In genomic region chr12:47025798-47026197, GRCh38 we compare ENCODE assay signal across 35 cellular contexts. TPM values are rescaled to one million over a fixed set of nuclear protein-coding genes. Genes with fewer than 3 reads are reported as not detected.
DNase-seq lines count a peak whose midpoint lies in the region; ATAC-seq, FAIRE-seq and TF ChIP-seq lines count a peak whose summit lies in the region.
"Had no signal": no experiment of that assay in that cellular context is flagged by ENCODE, and none has a peak within 500 bp of the region (broad histone marks: within the 10 kb centered on the region; RNA-seq: fewer than 3 reads in every experiment).

No MANE protein-coding gene starts in this region.

- H4K20me1 ChIP-seq in K562 (replicated peaks; ENCODE audit: control insufficient read depth, insufficient read depth, low read length) (no peaks in the 10 kb centered on the region), keratinocyte (ENCODE audit: control insufficient read depth, extremely low read depth, insufficient read depth, low read length) (no peaks in the 10 kb centered on the region), GM23338 (replicated peaks; ENCODE audit: insufficient read depth) (no peaks in the 10 kb centered on the region)
- H4K20me1 ChIP-seq: BLaER1; BLaER1 treated with 17β-estradiol and CSF1 and Interleukin-3, amounts not matched to agents 10 nM and 100 nM had no signal

- no peak overlapping the region for H3K9ac ChIP-seq in K562 (ENCODE audit: insufficient read depth in 1 of 2, low read depth in 2 of 2, low read length in 2 of 2)
- no peak overlapping the region for H3K9ac ChIP-seq in keratinocyte (ENCODE audit: control insufficient read depth, extremely low read depth, insufficient read depth, low read length)
- H3K9ac ChIP-seq: BLaER1; BLaER1 treated with 17β-estradiol and CSF1 and Interleukin-3, amounts not matched to agents 10 nM and 100 nM had no signal

- no peaks in the 10 kb centered on the region for H3F3A ChIP-seq in GM23338 (replicated peaks; ENCODE audit: low read depth)

- TF ChIP-seq POLR2A in K562 (conservative IDR thresholded peaks at IDR 0.05) = no peak

- H3K9me1 ChIP-seq in K562 (ENCODE audit: control insufficient read depth, insufficient read depth, low read length) = no peaks in the 10 kb centered on the region
- no peaks in the 10 kb centered on the region for H3K9me1 ChIP-seq in keratinocyte (ENCODE audit: control insufficient read depth, extremely low read depth, insufficient read depth, low read length)

- H3K27ac Mint-ChIP-seq in GM23338 = no peak overlapping the region
- H3K27ac Mint-ChIP-seq: B cell; CD14-positive monocyte; CD4-positive, alpha-beta memory T cell; CD4-positive, alpha-beta T cell; CD8-positive, alpha-beta memory T cell; CD8-positive, alpha-beta T cell had no signal

- 4% methylated on average over 2 of the region's 2 CpGs for WGBS in K562 (ENCODE audit: insufficient coverage, low coverage, missing lambda C conversion rate)

- H3K9me3 Mint-ChIP-seq in GM23338 = no peaks in the 10 kb centered on the region
- H3K9me3 Mint-ChIP-seq: CD4-positive, alpha-beta memory T cell; CD4-positive, alpha-beta T cell; CD4-positive, CD25-positive, alpha-beta regulatory T cell; CD8-positive, alpha-beta memory T cell; CD8-positive, alpha-beta T cell had no signal

- no peaks in the 10 kb centered on the region for H3K36me3 Mint-ChIP-seq in GM23338 (ENCODE audit: low read depth)
- H3K36me3 Mint-ChIP-seq: CD14-positive monocyte; CD4-positive, alpha-beta memory T cell; CD4-positive, CD25-positive, alpha-beta regulatory T cell; CD8-positive, alpha-beta memory T cell; CD8-positive, alpha-beta T cell had no signal

- H3K79me2 ChIP-seq in K562 (ENCODE audit: control insufficient read depth, insufficient read depth, low read length) (no peaks in the 10 kb centered on the region), keratinocyte (ENCODE audit: control insufficient read depth, insufficient read depth, low read length) (no peaks in the 10 kb centered on the region), GM23338 (replicated peaks; ENCODE audit: insufficient read depth) (no peaks in the 10 kb centered on the region)

- TF ChIP-seq CTCF in K562 (IDR thresholded peaks at IDR 0.05 in 2 of 3, conservative IDR thresholded peaks at IDR 0.05 in 1 of 3; ENCODE audit: insufficient read depth in 2 of 3, low read depth in 1 of 3, low read length in 3 of 3) = no peak
- no peak for TF ChIP-seq CTCF in keratinocyte (optimal IDR thresholded peaks at IDR 0.05 in 1 of 3, IDR thresholded peaks at IDR 0.05 in 1 of 3, conservative IDR thresholded peaks at IDR 0.05 in 1 of 3; ENCODE audit: extremely low read depth in 1 of 3, insufficient read depth in 2 of 3, low read length in 3 of 3)
- TF ChIP-seq CTCF in GM23338 (conservative IDR thresholded peaks at IDR 0.05; ENCODE audit: low read depth in 2 of 2) = no peak

- H3K4me1 Mint-ChIP-seq in GM23338 = no peaks in the 10 kb centered on the region
- H3K4me1 Mint-ChIP-seq: B cell, CD14-positive monocyte had no signal

- no peak overlapping the region for H3K4me3 ChIP-seq in SJSA1
- H3K4me3 ChIP-seq in K562 = no peak overlapping the region
- no peak overlapping the region for H3K4me3 ChIP-seq in keratinocyte (ENCODE audit: control insufficient read depth in 2 of 3, extremely low read depth in 1 of 3, insufficient read depth in 2 of 3, low read depth in 1 of 3, low read length in 3 of 3)
- H3K4me3 ChIP-seq in GM23338 = no peak overlapping the region
- H3K4me3 ChIP-seq: A549; BLaER1; BLaER1 treated with 17β-estradiol and CSF1 and Interleukin-3, amounts not matched to agents 10 nM and 100 nM had no signal

- DNase-seq in SJSA1 (ENCODE audit: low read depth in 1 of 2, low spot score in 2 of 2) = peak; percentile 63 to 69
- DNase-seq in K562 (ENCODE audit: extremely low read depth in 1 of 4, low spot score in 3 of 4) = no peak
- no peak for DNase-seq in keratinocyte (ENCODE audit: low read depth, low spot score)
- DNase-seq in mesenteric fat pad (ENCODE audit: low spot score) = no peak
- DNase-seq in GM23338 (ENCODE audit: low spot score) = no peak
- DNase-seq in NCI-H187 treated with DMSO at 0.1 percent for 48 hours (lab: John Stamatoyannopoulos, UW) = no peak
- DNase-seq: 8988T; ACHN; AML-193; BE2C; C1 segment of cervical spinal cord; Caco-2; Calu3; CD4-positive, alpha-beta memory T cell; CD4-positive, alpha-beta T cell; CD4-positive, CD25-positive, alpha-beta regulatory T cell; CD8-positive, alpha-beta memory T cell; CD8-positive, alpha-beta T cell; COR-L47; DMS 273 treated with DMSO at 0.1 percent for 48 hours; DMS153; DMS53; DMS79; DMS79 treated with DMSO at 0.1 percent for 48 hours; DND-41; EL had no signal

- POLR2A ChIA-PET in K562 (lab: Yijun Ruan, JAX) = no interaction called here

- no peak for FAIRE-seq in K562 (lab: Jason Lieb, UNC)
- FAIRE-seq in keratinocyte (lab: Jason Lieb, UNC) = peak; percentile 13
- FAIRE-seq: A204.1, A549, D721Med had no signal

- TF ChIP-seq RAD21 in K562 (CRISPR knock-in tag; conservative IDR thresholded peaks at IDR 0.05 in 1 of 2, IDR thresholded peaks at IDR 0.05 in 1 of 2) = no peak

- H3K4me1 ChIP-seq in SJSA1 (replicated peaks) (peaks cover 39% of the 10 kb centered on the region), K562 (replicated peaks in 1 of 2; ENCODE audit: control insufficient read depth in 2 of 2, insufficient read depth in 2 of 2, low read length in 2 of 2) (no peaks in the 10 kb centered on the region), keratinocyte (ENCODE audit: control insufficient read depth, extremely low read depth, insufficient read depth, low read length) (peaks cover 23% of the 10 kb centered on the region), GM23338 (ENCODE audit: insufficient read depth) (no peaks in the 10 kb centered on the region)
- H3K4me1 ChIP-seq: BE2C, BLaER1 had no signal

- ATAC-seq in K562 (no peak), GM23338 (no peak)
- ATAC-seq: A549; CD8-positive, alpha-beta T cell had no signal

- H2AFZ ChIP-seq in K562 (ENCODE audit: low read depth, low read length) (no peak overlapping the region), keratinocyte (ENCODE audit: control insufficient read depth, low read length) (no peak overlapping the region), GM23338 (no peak overlapping the region)

- 0 out of 2 replicates have a peak, but pooled peaks cover 2% of the 10 kb centered on the region for H3K9me3 ChIP-seq in SJSA1 (replicated peaks)
- no peaks in the 10 kb centered on the region for H3K9me3 ChIP-seq in K562 (replicated peaks; ENCODE audit: control insufficient read depth, insufficient read depth, low read depth, low read length)
- no peaks in the 10 kb centered on the region for H3K9me3 ChIP-seq in keratinocyte (ENCODE audit: control insufficient read depth, low read depth, low read length)
- H3K9me3 ChIP-seq: A549; BE2C; BLaER1; BLaER1 treated with 17β-estradiol and CSF1 and Interleukin-3, amounts not matched to agents 10 nM and 100 nM; Caco-2 had no signal

- H3K4me2 ChIP-seq in K562 (ENCODE audit: insufficient read depth, low read length) = no peak overlapping the region
- no peak overlapping the region for H3K4me2 ChIP-seq in keratinocyte (ENCODE audit: control insufficient read depth, extremely low read depth, insufficient read depth, low read depth, low read length)
- H3K4me2 ChIP-seq in GM23338 = no peak overlapping the region
- H3K4me2 ChIP-seq: A549; BLaER1; BLaER1 treated with 17β-estradiol and CSF1 and Interleukin-3, amounts not matched to agents 10 nM and 100 nM had no signal

- no peaks in the 10 kb centered on the region; the same call in 1 of the 2 replicates for H3K27me3 ChIP-seq in SJSA1 (replicated peaks)
- H3K27me3 ChIP-seq in K562 (ENCODE audit: control insufficient read depth in 2 of 2, insufficient read depth in 2 of 2, low read length in 2 of 2) = peaks cover 2 to 4% of the 10 kb centered on the region in 2 experiments; a peak in 2 of 5 replicates
- no peaks in the 10 kb centered on the region for H3K27me3 ChIP-seq in keratinocyte (ENCODE audit: control insufficient read depth, extremely low read depth, insufficient read depth, low read length)
- H3K27me3 ChIP-seq in GM23338 (ENCODE audit: insufficient read depth) = no peaks in the 10 kb centered on the region
- H3K27me3 ChIP-seq: BLaER1; BLaER1 treated with 17β-estradiol and CSF1 and Interleukin-3, amounts not matched to agents 10 nM and 100 nM had no signal

- CTCF ChIA-PET in K562 (lab: Yijun Ruan, JAX; ENCODE audit: low intra/inter-chr PET ratio) = no interaction called here

- no TSS peak for BruUV-seq in K562 (replicated peaks; lab: Mats Ljungman, UMichigan)

- H3K36me3 ChIP-seq in SJSA1 (no peaks in the 10 kb centered on the region), K562 (ENCODE audit: control insufficient read depth, insufficient read depth, low read length) (no peaks in the 10 kb centered on the region), keratinocyte (ENCODE audit: control insufficient read depth in 2 of 2, extremely low read depth in 1 of 2, insufficient read depth in 2 of 2, low read length in 2 of 2) (no peaks in the 10 kb centered on the region), GM23338 (ENCODE audit: insufficient read depth) (no peaks in the 10 kb centered on the region)
- H3K36me3 ChIP-seq: BE2C; BLaER1; BLaER1 treated with 17β-estradiol and CSF1 and Interleukin-3, amounts not matched to agents 10 nM and 100 nM had no signal

- no peak overlapping the region for H3K4me3 Mint-ChIP-seq in GM23338
- H3K4me3 Mint-ChIP-seq: B cell; CD14-positive monocyte; CD4-positive, alpha-beta memory T cell; CD4-positive, alpha-beta T cell; CD4-positive, CD25-positive, alpha-beta regulatory T cell; CD8-positive, alpha-beta memory T cell; CD8-positive, alpha-beta T cell had no signal

- no peak overlapping the region for H3K27ac ChIP-seq in SJSA1
- no peak overlapping the region for H3K27ac ChIP-seq in K562 (ENCODE audit: extremely low read depth, low read depth, low read length)
- no peak overlapping the region for H3K27ac ChIP-seq in keratinocyte (ENCODE audit: control insufficient read depth, insufficient read depth, low read length)
- H3K27ac ChIP-seq in GM23338 (ENCODE audit: low read depth) = no peak overlapping the region
- H3K27ac ChIP-seq: 22Rv1; A549; BLaER1; BLaER1 treated with 17β-estradiol and CSF1 and Interleukin-3, amounts not matched to agents 10 nM and 100 nM; C4-2B had no signal

- H3K27me3 Mint-ChIP-seq in GM23338 (ENCODE audit: insufficient read depth, low read depth, poor library complexity) = no peaks in the 10 kb centered on the region
- H3K27me3 Mint-ChIP-seq: B cell had no signal

- intact Hi-C loops in K562 (cut with micrococcal nuclease) = loop anchor here (10.0 kb wide), 1 partner anchor 881 kb away; no protein-coding TSS in a partner anchor

- dilution Hi-C loops in keratinocyte (cut with MboI; ENCODE audit: extremely low pct_ligation_motif_present, low sequenced_read_pairs) = no loop called here

- H3K9me2 ChIP-seq in GM23338 (ENCODE audit: insufficient read depth) = no peaks in the 10 kb centered on the region

- TF ChIP-seq EP300 in K562 (IDR thresholded peaks at IDR 0.05; ENCODE audit: low read length) = no peak

- in situ Hi-C loops in K562 (cut with MboI) = no loop called here

RNA-seq across cellular contexts. Expression of gene PCED1B, which starts 53.6 kb away (rescaled TPM):
- total RNA-seq in SJSA1 (2014; rRNA removed; shearing (Covaris generic)) = 0.39 and 13.1 TPM in 2 replicates
- 2.8 and 3.6 TPM in 2 replicates for total RNA-seq in K562 (2011; cell fraction: chromatin; rRNA removed; ENCODE audit: low replicate concordance)
- total RNA-seq in K562 (2011; cell fraction: nucleolus; rRNA removed) = 2.3 and 3.0 TPM in 2 replicates
- 2.9 and 4.0 TPM in 2 replicates for total RNA-seq in K562 (2011; cell fraction: nucleoplasm; rRNA removed)
- total RNA-seq in K562 (2014; rRNA removed) = 1.6 and 4.4 TPM in 2 replicates
- total RNA-seq in K562 (2014; rRNA removed; fragmentation: Illumina TruSeq; extraction: Trizol) = 2.5 and 2.7 TPM in 2 replicates
- total RNA-seq in K562 (2015; rRNA removed; fragmentation: Illumina TruSeq; extraction: Trizol) = 4.7 and 6.1 TPM in 2 replicates
- 7.2 and 7.4 TPM in 2 replicates for total RNA-seq in K562 (2021)
- polyA plus RNA-seq in K562 (2011; rRNA removed) = 0.35 and 1.2 TPM in 2 replicates
- 0.13 and 3.5 TPM in 2 replicates for polyA plus RNA-seq in K562 (2011; cell fraction: cytosol; rRNA removed)
- 0.24 and 3.2 TPM in 2 replicates for polyA plus RNA-seq in K562 (2011; cell fraction: nucleus; rRNA removed)
- polyA plus RNA-seq in K562 (2012) = 21.8 and 40.0 TPM in 2 replicates
- 9.3 and 9.6 TPM in 2 replicates for polyA plus RNA-seq in K562 (2014; fragmentation: Illumina TruSeq; extraction: Trizol)
- 1 to 10 TPM; 1.2 to 1.5 TPM for polyA plus RNA-seq in K562 (2014; fragmentation: Nextera tagmentation; extraction: Ambion mirVana)
- polyA plus RNA-seq in K562 (2014; rRNA removed) = 6.6 and 8.6 TPM in 2 replicates
- 0.09 and 1.3 TPM in 2 replicates for polyA minus RNA-seq in K562 (2011; rRNA and poly(A)+ RNA removed)
- 1.1 TPM in 1 of 2 replicates, not detected in the other for polyA minus RNA-seq in K562 (2011; cell fraction: cytosol; rRNA and poly(A)+ RNA removed)
- polyA minus RNA-seq in K562 (2011; cell fraction: nucleus; rRNA and poly(A)+ RNA removed) = 0.54 TPM in 1 of 2 replicates, not detected in the other
- 3.1 to 3.7 TPM (median 3.2 TPM) in 3 replicates for polyA plus RNA-seq in keratinocyte
- polyA plus RNA-seq in keratinocyte (2011; ENCODE audit: low read depth) = 2.0 TPM
- 2.4 and 4.7 TPM in 2 replicates for polyA plus RNA-seq in keratinocyte (2011; cell fraction: cytosol; rRNA removed)
- 7.8 and 13.8 TPM in 2 replicates for polyA plus RNA-seq in keratinocyte (2011; cell fraction: nucleus; rRNA removed)
- polyA plus RNA-seq in keratinocyte (2012; ENCODE audit: low replicate concordance) = 5.1 and 8.0 TPM in 2 replicates
- polyA minus RNA-seq in keratinocyte = 2.9 to 5.0 TPM (median 4.4 TPM) in 3 replicates
- polyA minus RNA-seq in keratinocyte (2011; cell fraction: cytosol; rRNA and poly(A)+ RNA removed) = 2.1 TPM
- polyA minus RNA-seq in keratinocyte (2011; cell fraction: nucleus; rRNA and poly(A)+ RNA removed) = 3.2 and 4.5 TPM in 2 replicates
- total RNA-seq in mesenteric fat pad = 6.1 TPM
- total RNA-seq in GM23338 (2014; rRNA removed; shearing (Covaris generic)) = 5.1 and 6.1 TPM in 2 replicates
- 4.6 and 6.6 TPM in 2 replicates for polyA plus RNA-seq in GM23338 (2016; fragmentation: Nextera tagmentation; extraction: Ambion mirVana)

RNA-seq across cellular contexts. Expression of gene AMIGO2, which starts 54.0 kb away (rescaled TPM):
- total RNA-seq in SJSA1 (2014; rRNA removed; shearing (Covaris generic)) = 19.0 and 19.3 TPM in 2 replicates
- 4.4 and 5.8 TPM in 2 replicates for total RNA-seq in K562 (2011; cell fraction: chromatin; rRNA removed; ENCODE audit: low replicate concordance)
- total RNA-seq in K562 (2011; cell fraction: nucleolus; rRNA removed) = 3.9 and 5.0 TPM in 2 replicates
- 4.5 and 5.2 TPM in 2 replicates for total RNA-seq in K562 (2011; cell fraction: nucleoplasm; rRNA removed)
- 3.6 and 3.8 TPM in 2 replicates for total RNA-seq in K562 (2014; rRNA removed)
- total RNA-seq in K562 (2014; rRNA removed; fragmentation: Illumina TruSeq; extraction: Trizol) = 3.6 and 4.7 TPM in 2 replicates
- 7.9 and 8.1 TPM in 2 replicates for total RNA-seq in K562 (2015; rRNA removed; fragmentation: Illumina TruSeq; extraction: Trizol)
- total RNA-seq in K562 (2021) = 3.5 and 3.7 TPM in 2 replicates
- 0.38 and 8.3 TPM in 2 replicates for polyA plus RNA-seq in K562 (2011; rRNA removed)
- 0.18 and 2.8 TPM in 2 replicates for polyA plus RNA-seq in K562 (2011; cell fraction: cytosol; rRNA removed)
- 0.39 and 6.3 TPM in 2 replicates for polyA plus RNA-seq in K562 (2011; cell fraction: nucleus; rRNA removed)
- 11.9 and 24.7 TPM in 2 replicates for polyA plus RNA-seq in K562 (2012)
- polyA plus RNA-seq in K562 (2014; fragmentation: Illumina TruSeq; extraction: Trizol) = 4.5 and 4.6 TPM in 2 replicates
- 1 to 10 TPM; 2.0 to 4.1 TPM for polyA plus RNA-seq in K562 (2014; fragmentation: Nextera tagmentation; extraction: Ambion mirVana)
- 2.5 and 3.8 TPM in 2 replicates for polyA plus RNA-seq in K562 (2014; rRNA removed)
- polyA minus RNA-seq in K562 (2011; rRNA and poly(A)+ RNA removed) = 0.45 and 7.9 TPM in 2 replicates
- 4.2 TPM in 1 of 2 replicates, not detected in the other for polyA minus RNA-seq in K562 (2011; cell fraction: cytosol; rRNA and poly(A)+ RNA removed)
- 0.22 and 2.6 TPM in 2 replicates for polyA minus RNA-seq in K562 (2011; cell fraction: nucleus; rRNA and poly(A)+ RNA removed)
- polyA plus RNA-seq in keratinocyte = 50.7 to 76.5 TPM (median 71.3 TPM) in 3 replicates
- 8.3 TPM for polyA plus RNA-seq in keratinocyte (2011; ENCODE audit: low read depth)
- 29.4 and 57.4 TPM in 2 replicates for polyA plus RNA-seq in keratinocyte (2011; cell fraction: cytosol; rRNA removed)
- 135 and 145 TPM in 2 replicates for polyA plus RNA-seq in keratinocyte (2011; cell fraction: nucleus; rRNA removed)
- polyA plus RNA-seq in keratinocyte (2012; ENCODE audit: low replicate concordance) = 12.8 and 59.8 TPM in 2 replicates
- 33.5 to 51.5 TPM (median 39.6 TPM) in 3 replicates for polyA minus RNA-seq in keratinocyte
- polyA minus RNA-seq in keratinocyte (2011; cell fraction: cytosol; rRNA and poly(A)+ RNA removed) = 30.3 TPM
- polyA minus RNA-seq in keratinocyte (2011; cell fraction: nucleus; rRNA and poly(A)+ RNA removed) = 45.1 and 74.9 TPM in 2 replicates
- 16.4 TPM for total RNA-seq in mesenteric fat pad
- total RNA-seq in GM23338 (2014; rRNA removed; shearing (Covaris generic)) = 3.5 and 3.8 TPM in 2 replicates
- polyA plus RNA-seq in GM23338 (2016; fragmentation: Nextera tagmentation; extraction: Ambion mirVana) = 1.8 and 2.1 TPM in 2 replicates

Comparison
In these comparisons a context has a peak if more than half of its experiments do, and no peak if none do; other contexts are left out.
1. DNase-seq: peak in SJSA1 (2 of 2); none in K562 (0 of 4), keratinocyte (single experiment), mesenteric fat pad (single experiment), GM23338 (single experiment) and NCI-H187 treated with DMSO at 0.1 percent for 48 hours (single experiment).